ENCODE assay signal across 13 cellular contexts in genomic region chr2:127452423-127452822, GRCh38. TPM values are rescaled to one million over a fixed set of nuclear protein-coding genes. Genes with fewer than 3 reads are reported as not detected.
DNase-seq lines count a peak whose midpoint lies in the region; ATAC-seq, FAIRE-seq and TF ChIP-seq lines count a peak whose summit lies in the region.
"Not testable (repeated sequence)": the region's sequence is repeated elsewhere in the genome, so short reads cannot be mapped to it uniquely, and the experiment has no call there.
"Had no signal": no experiment of that assay in that cellular context is flagged by ENCODE, and none has a peak within 500 bp of the region (broad histone marks: within the 10 kb centered on the region; RNA-seq: fewer than 3 reads in every experiment).

No MANE protein-coding gene starts in this region.

- H3K27me3 Mint-ChIP-seq in T-helper 17 cell; neural progenitor cell (ENCODE audit: insufficient read depth, low read depth); osteocyte (ENCODE audit: unreplicated experiment): not testable (repeated sequence)

- peaks cover 14% of the 10 kb centered on the region for H3K79me2 ChIP-seq in HepG2 (ENCODE audit: insufficient read depth, low read length)
- not testable (repeated sequence) for H3K79me2 ChIP-seq in neural progenitor cell (ENCODE audit: low read depth)

- TF ChIP-seq CTCF in cardiac muscle cell (IDR thresholded peaks at IDR 0.05; ENCODE audit: low read depth, low read length); HepG2 (CRISPR knock-in tag; IDR thresholded peaks at IDR 0.05); neural progenitor cell (IDR thresholded peaks at IDR 0.05); osteocyte (IDR thresholded peaks at IDR 0.05): not testable (repeated sequence)

- H3K4me1 ChIP-seq in cardiac muscle cell (ENCODE audit: low read depth) = not testable (repeated sequence)
- peaks cover 73% of the 10 kb centered on the region for H3K4me1 ChIP-seq in HepG2 (ENCODE audit: insufficient read depth, low read length)
- H3K4me1 ChIP-seq in neural progenitor cell = peaks cover 50% of the 10 kb centered on the region

- not testable (repeated sequence) for ATAC-seq in T-helper 17 cell, HepG2

- CTCF ChIA-PET in HepG2 (lab: Yijun Ruan, JAX; ENCODE audit: low intra/inter-chr PET ratio, low total read pairs) = interaction anchor here (1.0 to 2.8 kb wide), 5 partner anchors 15 to 255 kb away, joined by 4 to 33 read pairs (median 12); no protein-coding TSS in a partner anchor

- not testable (repeated sequence) for BruUV-seq in HepG2 (replicated peaks; lab: Mats Ljungman, UMichigan)

- H3K4me1 Mint-ChIP-seq in T-helper 17 cell (peaks cover 13% of the 10 kb centered on the region), neural progenitor cell (peaks cover 34% of the 10 kb centered on the region), osteocyte (ENCODE audit: unreplicated experiment) (peaks cover 24% of the 10 kb centered on the region)

- H3K4me3 ChIP-seq in cardiac muscle cell; HepG2 (replicated peaks in 1 of 3; ENCODE audit: insufficient read depth in 1 of 3, low read depth in 2 of 3, low read length in 3 of 3); neural progenitor cell: not testable (repeated sequence)

- TF ChIP-seq POLR2A in HepG2 (IDR thresholded peaks at IDR 0.05; ENCODE audit: insufficient read depth in 1 of 2, low read depth in 2 of 2, low read length in 2 of 2) = not testable (repeated sequence)

- not testable (repeated sequence) for H3K27me3 ChIP-seq in cardiac muscle cell; HepG2 (ENCODE audit: control insufficient read depth in 1 of 2, insufficient read depth in 2 of 2, low read length in 2 of 2); neural progenitor cell

- not testable (repeated sequence) for TF ChIP-seq RAD21 in HepG2 (CRISPR knock-in tag; IDR thresholded peaks at IDR 0.05)

- H3K27ac ChIP-seq in cardiac muscle cell = peak overlapping the region; percentile 48
- not testable (repeated sequence) for H3K27ac ChIP-seq in HepG2 (ENCODE audit: extremely low read length, insufficient read depth, low read length); neural progenitor cell

- not testable (repeated sequence) for H3K36me3 ChIP-seq in cardiac muscle cell; HepG2 (replicated peaks in 1 of 2; ENCODE audit: control insufficient read depth in 1 of 2, insufficient read depth in 2 of 2, low read length in 2 of 2); neural progenitor cell

- H3K36me3 Mint-ChIP-seq in T-helper 17 cell (ENCODE audit: low read depth); neural progenitor cell: not testable (repeated sequence)
- peaks cover 12% of the 10 kb centered on the region for H3K36me3 Mint-ChIP-seq in osteocyte (ENCODE audit: unreplicated experiment)

- intact Hi-C loops in HepG2 (cut with micrococcal nuclease; ENCODE audit: unreplicated experiment) = not testable (repeated sequence)

- POLR2A ChIA-PET in HepG2 (lab: Yijun Ruan, JAX) = interaction anchor here (1.0 to 5.9 kb wide), 9 partner anchors 11 to 158 kb away, joined by 3 to 74 read pairs (median 12); partner anchors contain the start of genes ERCC3 and PROC

- in situ Hi-C loops in HepG2 (cut with HindIII; ENCODE audit: extremely low pct_ligation_motif_present, low pct_unique_long_range_greater_than_20kb) = loop anchor here (5.0 kb wide), 1 partner anchor 125 kb away; no protein-coding TSS in a partner anchor

- H3K4me3 Mint-ChIP-seq in T-helper 17 cell = peak overlapping the region; percentile 47
- H3K4me3 Mint-ChIP-seq in neural progenitor cell; osteocyte (ENCODE audit: unreplicated experiment): not testable (repeated sequence)

- not testable (repeated sequence) for H4K20me1 ChIP-seq in HepG2 (ENCODE audit: insufficient read depth, low read length); neural progenitor cell (ENCODE audit: low read depth)

- TF ChIP-seq EP300 in HepG2 (IDR thresholded peaks at IDR 0.05; ENCODE audit: low read depth in 2 of 2, low read length in 2 of 2); HepG2 (CRISPR knock-in tag; IDR thresholded peaks at IDR 0.05; ENCODE audit: borderline replicate concordance): not testable (repeated sequence)

- FAIRE-seq in HepG2 (lab: Jason Lieb, UNC) = not testable (repeated sequence)

- WGBS in HepG2 (ENCODE audit: low lambda C conversion rate) = 99% methylated on average over 8 of the region's 8 CpGs

- not testable (repeated sequence) for H2AFZ ChIP-seq in HepG2 (ENCODE audit: low read length); neural progenitor cell (replicated peaks)

- not testable (repeated sequence) for DNase-seq in T-helper 17 cell; cardiac muscle cell (ENCODE audit: low read depth in 1 of 2, low spot score in 1 of 2); HepG2 (ENCODE audit: low spot score); neural progenitor cell (ENCODE audit: low spot score)
- DNase-seq in osteocyte (ENCODE audit: extremely low spot score, unreplicated experiment) = peak; percentile 17

- H3K9me3 ChIP-seq in T-helper 17 cell (ENCODE audit: control insufficient read depth, low read length, poor library complexity, severe bottlenecking); cardiac muscle cell (ENCODE audit: low read depth); HepG2 (ENCODE audit: low read length); neural progenitor cell (ENCODE audit: low read depth): not testable (repeated sequence)

- peaks cover 54% of the 10 kb centered on the region for H3F3A ChIP-seq in neural progenitor cell (ENCODE audit: low read depth)

- H3K9ac ChIP-seq in HepG2 (ENCODE audit: insufficient read depth, low read depth, low read length); neural progenitor cell: not testable (repeated sequence)

- H3K9me3 Mint-ChIP-seq in neural progenitor cell; osteocyte (ENCODE audit: unreplicated experiment): not testable (repeated sequence)

- H3K4me2 ChIP-seq in HepG2 (ENCODE audit: low read depth, low read length); neural progenitor cell: not testable (repeated sequence)

- H3K27ac Mint-ChIP-seq in T-helper 17 cell; osteocyte (ENCODE audit: unreplicated experiment): not testable (repeated sequence)
- peak overlapping the region; percentile 72 for H3K27ac Mint-ChIP-seq in neural progenitor cell

TF ChIP-seq in HepG2, 621 proteins besides CTCF, POLR2A, EP300 and RAD21 (continues in another document):
- peak; percentile 61 for TF ChIP-seq ZNF770 (CRISPR knock-in tag; IDR thresholded peaks at IDR 0.05)
- 0 out of 2 replicates have a peak, but pooled peaks have one; percentile 20 for TF ChIP-seq ZNF75D (CRISPR knock-in tag; IDR thresholded peaks at IDR 0.05; ENCODE audit: borderline replicate concordance)

RNA-seq across cellular contexts. Expression of gene PROC, which starts 34.2 kb away (rescaled TPM):
- total RNA-seq in T-helper 17 cell = not detected
- not detected in 2 replicates for total RNA-seq in cardiac muscle cell
- not detected in 2 replicates for polyA plus RNA-seq in cardiac muscle cell
- 52.1 and 134 TPM in 2 replicates for total RNA-seq in HepG2 (2016; rRNA removed; fragmentation: Illumina TruSeq; extraction: Trizol)
- total RNA-seq in HepG2 (2016; cell fraction: cytosol; rRNA removed; fragmentation: Illumina TruSeq; extraction: Trizol; ENCODE audit: low read depth) = 19.2 and 23.2 TPM in 2 replicates
- total RNA-seq in HepG2 (2016; cell fraction: insoluble cytoplasmic fraction; rRNA removed; fragmentation: Illumina TruSeq; extraction: Trizol) = 49.9 and 134 TPM in 2 replicates
- 37.4 and 38.6 TPM in 2 replicates for total RNA-seq in HepG2 (2016; cell fraction: membrane; rRNA removed; fragmentation: Illumina TruSeq; extraction: Trizol)
- total RNA-seq in HepG2 (2016; cell fraction: nucleus; rRNA removed; fragmentation: Illumina TruSeq; extraction: Trizol) = 166 and 178 TPM in 2 replicates
- polyA plus RNA-seq in HepG2 (2011; rRNA removed) = 185 and 266 TPM in 2 replicates
- 113 and 166 TPM in 2 replicates for polyA plus RNA-seq in HepG2 (2011; cell fraction: cytosol; rRNA removed)
- 1,267 and 1,304 TPM in 2 replicates for polyA plus RNA-seq in HepG2 (2011; cell fraction: nucleus; rRNA removed)
- polyA plus RNA-seq in HepG2 (2012) = 232 and 321 TPM in 2 replicates
- polyA plus RNA-seq in HepG2 (2016; cell fraction: cytosol; fragmentation: Illumina TruSeq; extraction: Trizol; ENCODE audit: low read depth) = 17.2 and 19.9 TPM in 2 replicates
- polyA plus RNA-seq in HepG2 (2016; cell fraction: insoluble cytoplasmic fraction; fragmentation: Illumina TruSeq; extraction: Trizol; ENCODE audit: low read depth) = 48.9 and 49.8 TPM in 2 replicates
- polyA plus RNA-seq in HepG2 (2016; cell fraction: membrane; fragmentation: Illumina TruSeq; extraction: Trizol; ENCODE audit: low read depth) = 22.9 and 24.9 TPM in 2 replicates
- 354 and 380 TPM in 2 replicates for polyA plus RNA-seq in HepG2 (2016; cell fraction: nucleus; fragmentation: Illumina TruSeq; extraction: Trizol; ENCODE audit: insufficient read depth, low read depth)
- polyA minus RNA-seq in HepG2 (2011; rRNA and poly(A)+ RNA removed; ENCODE audit: low replicate concordance) = 241 TPM in 1 of 2 replicates, not detected in the other
- 64.7 and 65.5 TPM in 2 replicates for polyA minus RNA-seq in HepG2 (2011; cell fraction: cytosol; rRNA and poly(A)+ RNA removed)
- polyA minus RNA-seq in HepG2 (2011; cell fraction: nucleus; rRNA and poly(A)+ RNA removed) = 172 and 188 TPM in 2 replicates
- 0.25 TPM in 1 of 2 replicates, not detected in the other for total RNA-seq in neural progenitor cell (ENCODE audit: low replicate concordance)
- 1.6 and 2.5 TPM in 2 replicates for total RNA-seq in osteocyte
- total RNA-seq: A673; B cell; CD4-positive, alpha-beta memory T cell; CD4-positive, CD25-positive, alpha-beta regulatory T cell; Daoy had no signal
- polyA plus RNA-seq: AG04450; CD14-positive monocyte; CD4-positive, alpha-beta memory T cell; CD8-positive, alpha-beta memory T cell had no signal
